In genomic region chrX:103630171-103630511, GRCh38 we compare ENCODE assay signal across 8 cellular contexts. TPM values are rescaled to one million over a fixed set of nuclear protein-coding genes. Genes with fewer than 3 reads are reported as not detected.
DNase-seq lines count a peak whose midpoint lies in the region; ATAC-seq and TF ChIP-seq lines count a peak whose summit lies in the region.

No MANE protein-coding gene starts in this region.

- peak overlapping the region; percentile 84 for H3K27ac ChIP-seq in HEK293 (ENCODE audit: extremely low read depth, low read depth, low read length)

- H3K4me3 ChIP-seq in HEK293 (ENCODE audit: low read depth, low read length) (peak overlapping the region; percentile 73), iPS-15b (ENCODE audit: low read depth, low read length) (peak overlapping the region; percentile 89)

- CTCF ChIA-PET in HEK293 (lab: Yijun Ruan, JAX) = interaction anchor here (0.5 to 1.7 kb wide), 19 partner anchors 8 to 156 kb away, joined by 3 to 10 read pairs (median 4); partner anchors contain the start of gene TCEAL3
- CTCF ChIA-PET in activated CD8-positive, alpha-beta T cell treated with anti-CD3 and anti-CD28 coated beads, Interleukin-2, amount 10 ng/mL, durations not matched to agents 7 days and 5 days (lab: Charles Lee) = interaction anchor here (1.0 kb wide), 1 partner anchor 97 kb away, joined by 5 read pairs; no protein-coding TSS in a partner anchor

- DNase-seq in activated CD8-positive, alpha-beta T cell treated with anti-CD3 and anti-CD28 coated beads, Interleukin-2, amount 10 ng/mL, durations not matched to agents 7 days and 5 days = no peak
- no peak for DNase-seq in stimulated activated naive B cell treated with anti-CD40 and anti-IgM and Interleukin-4, amounts not matched to agents 10 μg/mL and 1 μg/mL and 100 μg/mL, for 72 hours
- DNase-seq in ecto neural progenitor cell (ENCODE audit: low spot score) = no peak
- no peak for DNase-seq in H4 (ENCODE audit: low spot score)
- DNase-seq in omental fat pad (ENCODE audit: low spot score) = no peak

- no peaks in the 10 kb centered on the region for H3K27me3 Mint-ChIP-seq in activated CD8-positive, alpha-beta T cell treated with anti-CD3 and anti-CD28 coated beads, Interleukin-2, amount 10 ng/mL, durations not matched to agents 7 days and 5 days (ENCODE audit: low read depth)
- peaks cover 0 to 9% of the 10 kb centered on the region in 2 donors for H3K27me3 Mint-ChIP-seq in stimulated activated naive B cell treated with anti-CD40 and anti-IgM and Interleukin-4, amounts not matched to agents 10 μg/mL and 1 μg/mL and 100 μg/mL, for 72 hours

- H3K27me3 ChIP-seq in iPS-15b (ENCODE audit: control insufficient read depth, insufficient read depth, low read length) = no peaks in the 10 kb centered on the region

- no peaks in the 10 kb centered on the region for H3K9me3 Mint-ChIP-seq in activated CD8-positive, alpha-beta T cell treated with anti-CD3 and anti-CD28 coated beads, Interleukin-2, amount 10 ng/mL, durations not matched to agents 7 days and 5 days (ENCODE audit: insufficient read depth)
- no peaks in the 10 kb centered on the region for H3K9me3 Mint-ChIP-seq in stimulated activated naive B cell treated with anti-CD40 and anti-IgM and Interleukin-4, amounts not matched to agents 10 μg/mL and 1 μg/mL and 100 μg/mL, for 72 hours

- TF ChIP-seq CTCF in HEK293 (tag by site-specific recombination; IDR thresholded peaks at IDR 0.05) = no peak
- no peak for TF ChIP-seq CTCF in omental fat pad (IDR thresholded peaks at IDR 0.05)

- no peak overlapping the region for H3K27ac Mint-ChIP-seq in activated CD8-positive, alpha-beta T cell treated with anti-CD3 and anti-CD28 coated beads, Interleukin-2, amount 10 ng/mL, durations not matched to agents 7 days and 5 days
- H3K27ac Mint-ChIP-seq in stimulated activated naive B cell treated with anti-CD40 and anti-IgM and Interleukin-4, amounts not matched to agents 10 μg/mL and 1 μg/mL and 100 μg/mL, for 72 hours = peak overlapping the region; percentile 89

- peaks cover 4% of the 10 kb centered on the region; the same call in 1 of the 2 replicates for H3K4me1 ChIP-seq in HEK293 (ENCODE audit: control insufficient read depth, insufficient read depth, low read length)
- no peaks in the 10 kb centered on the region for H3K4me1 ChIP-seq in iPS-15b (ENCODE audit: control insufficient read depth, insufficient read depth, low read length)

- H3K9ac ChIP-seq in iPS-15b (ENCODE audit: low read depth, low read length) = no peak overlapping the region

- H3K9me3 ChIP-seq in HEK293 (ENCODE audit: control insufficient read depth, insufficient read depth, low read depth, low read length) (no peaks in the 10 kb centered on the region), iPS-15b (ENCODE audit: control insufficient read depth, insufficient read depth, low read length) (no peaks in the 10 kb centered on the region)

- peaks cover 0 to 5% of the 10 kb centered on the region in 2 experiments; a peak in 1 of 3 replicates for H3K36me3 ChIP-seq in HEK293 (ENCODE audit: control insufficient read depth in 2 of 2, insufficient read depth in 1 of 2, low read length in 2 of 2)
- no peaks in the 10 kb centered on the region for H3K36me3 ChIP-seq in iPS-15b (ENCODE audit: control insufficient read depth, insufficient read depth, low read length)

- peaks cover 14% of the 10 kb centered on the region for H3K4me1 Mint-ChIP-seq in activated CD8-positive, alpha-beta T cell treated with anti-CD3 and anti-CD28 coated beads, Interleukin-2, amount 10 ng/mL, durations not matched to agents 7 days and 5 days (ENCODE audit: low read depth)
- peaks cover 3 to 15% of the 10 kb centered on the region in 2 donors for H3K4me1 Mint-ChIP-seq in stimulated activated naive B cell treated with anti-CD40 and anti-IgM and Interleukin-4, amounts not matched to agents 10 μg/mL and 1 μg/mL and 100 μg/mL, for 72 hours

- peak overlapping the region; percentile 83 for H3K4me3 Mint-ChIP-seq in activated CD8-positive, alpha-beta T cell treated with anti-CD3 and anti-CD28 coated beads, Interleukin-2, amount 10 ng/mL, durations not matched to agents 7 days and 5 days
- peak overlapping the region; percentile 86 to 95 for H3K4me3 Mint-ChIP-seq in stimulated activated naive B cell treated with anti-CD40 and anti-IgM and Interleukin-4, amounts not matched to agents 10 μg/mL and 1 μg/mL and 100 μg/mL, for 72 hours

- POLR2A ChIA-PET in HEK293 (lab: Yijun Ruan, JAX) = interaction anchor here (1.0 to 2.7 kb wide), 7 partner anchors 9 to 56 kb away, joined by 3 to 18 read pairs (median 3); partner anchors contain the start of genes MORF4L2 and TCEAL4
- POLR2A ChIA-PET in activated CD8-positive, alpha-beta T cell treated with anti-CD3 and anti-CD28 coated beads, Interleukin-2, amount 10 ng/mL, durations not matched to agents 7 days and 5 days (lab: Charles Lee) = interaction anchor here (1.1 kb wide), 1 partner anchor 20 kb away, joined by 3 read pairs; no protein-coding TSS in a partner anchor

- no peak for ATAC-seq in activated CD8-positive, alpha-beta T cell treated with anti-CD3 and anti-CD28 coated beads, Interleukin-2, amount 10 ng/mL, durations not matched to agents 7 days and 5 days
- ATAC-seq in stimulated activated naive B cell treated with anti-CD40 and anti-IgM and Interleukin-4, amounts not matched to agents 10 μg/mL and 1 μg/mL and 100 μg/mL, for 72 hours (replicated peaks) = no peak
- ATAC-seq in GM21360 (IDR thresholded peaks at IDR 0.05; ENCODE audit: unreplicated experiment) (no peak), omental fat pad (ENCODE audit: low FRiP score) (no peak)

- no peaks in the 10 kb centered on the region for H3K36me3 Mint-ChIP-seq in activated CD8-positive, alpha-beta T cell treated with anti-CD3 and anti-CD28 coated beads, Interleukin-2, amount 10 ng/mL, durations not matched to agents 7 days and 5 days (ENCODE audit: low read depth)
- peaks cover 0 to 3% of the 10 kb centered on the region in 2 donors for H3K36me3 Mint-ChIP-seq in stimulated activated naive B cell treated with anti-CD40 and anti-IgM and Interleukin-4, amounts not matched to agents 10 μg/mL and 1 μg/mL and 100 μg/mL, for 72 hours

TF ChIP-seq in HEK293, 187 proteins besides CTCF, POLR2A, EP300 and RAD21 (continues in another document):
- TF ChIP-seq ZNF513 (tag by site-specific recombination; IDR thresholded peaks at IDR 0.05) (no peak), ZNF560 (tag by site-specific recombination; IDR thresholded peaks at IDR 0.05; ENCODE audit: borderline replicate concordance) (no peak), ZNF394 (tag by site-specific recombination; IDR thresholded peaks at IDR 0.05; ENCODE audit: borderline replicate concordance) (peak; percentile 2; the same call in 1 of the 2 replicates), ZFP3 (tag by site-specific recombination; IDR thresholded peaks at IDR 0.05; ENCODE audit: low read depth) (no peak), FEZF1 (tag by site-specific recombination; IDR thresholded peaks at IDR 0.05) (no peak), ZNF610 (tag by site-specific recombination; IDR thresholded peaks at IDR 0.05; ENCODE audit: borderline replicate concordance) (no peak), ZNF660 (tag by site-specific recombination; IDR thresholded peaks at IDR 0.05) (no peak), ZNF76 (tag by site-specific recombination; IDR thresholded peaks at IDR 0.05; ENCODE audit: borderline replicate concordance, low read depth) (no peak), ZSCAN5A (tag by site-specific recombination; IDR thresholded peaks at IDR 0.05) (no peak), ZNF169 (tag by site-specific recombination; IDR thresholded peaks at IDR 0.05) (no peak), GLIS1 (tag by site-specific recombination; IDR thresholded peaks at IDR 0.05) (0 out of 2 replicates have a peak, but pooled peaks have one; percentile 2), ZBTB17 (tag by site-specific recombination; IDR thresholded peaks at IDR 0.05) (peak; percentile 13; the same call in 1 of the 2 replicates)

RNA-seq across cellular contexts. Expression of gene TCEAL1, which starts 1.4 kb away (rescaled TPM):
- 1 to 10 TPM; 4.7 to 5.2 TPM for total RNA-seq in activated CD8-positive, alpha-beta T cell treated with anti-CD3 and anti-CD28 coated beads, Interleukin-2, amount 10 ng/mL, durations not matched to agents 7 days and 5 days
- 16.4 and 27.4 TPM in 2 replicates for total RNA-seq in H4 (2014; rRNA removed; shearing (Covaris generic))
- 10 to 100 TPM; 32.8 to 70.3 (median 51.7) TPM for total RNA-seq in omental fat pad

RNA-seq across cellular contexts. Expression of gene TCEAL3, which starts 22.4 kb away (rescaled TPM):
- total RNA-seq in activated CD8-positive, alpha-beta T cell treated with anti-CD3 and anti-CD28 coated beads, Interleukin-2, amount 10 ng/mL, durations not matched to agents 7 days and 5 days = 1 to 10 TPM; 2.4 to 2.7 TPM
- 20.4 and 20.9 TPM in 2 replicates for total RNA-seq in H4 (2014; rRNA removed; shearing (Covaris generic))
- total RNA-seq in omental fat pad = 10 to 100 TPM; 23.9 to 41.7 (median 31.2) TPM

RNA-seq across cellular contexts. Expression of gene TCEAL4, which starts 44.8 kb away (rescaled TPM):
- total RNA-seq in activated CD8-positive, alpha-beta T cell treated with anti-CD3 and anti-CD28 coated beads, Interleukin-2, amount 10 ng/mL, durations not matched to agents 7 days and 5 days = 1 to 10 TPM; 4.0 TPM
- 61.2 and 67.6 TPM in 2 replicates for total RNA-seq in H4 (2014; rRNA removed; shearing (Covaris generic))
- total RNA-seq in omental fat pad = 100 to 1,000 TPM in 3 of 4 donors, 10 to 100 TPM in 1; 90.0 to 221 (median 107) TPM

RNA-seq across cellular contexts. Expression of gene MORF4L2, which starts 56.4 kb away (rescaled TPM):
- total RNA-seq in activated CD8-positive, alpha-beta T cell treated with anti-CD3 and anti-CD28 coated beads, Interleukin-2, amount 10 ng/mL, durations not matched to agents 7 days and 5 days = 100 to 1,000 TPM; 127 to 133 TPM
- 950 and 1,107 TPM in 2 replicates for total RNA-seq in H4 (2014; rRNA removed; shearing (Covaris generic))
- total RNA-seq in omental fat pad = 100 to 1,000 TPM; 173 to 373 (median 272) TPM

Comparison
In these comparisons a context has a peak if more than half of its experiments do, and no peak if none do; other contexts are left out.
1. RNA of gene TCEAL4, which starts 44.8 kb away (total RNA-seq): 90.0 to 221 TPM in omental fat pad and 61.2 to 67.6 TPM in H4; 4.0 TPM in activated CD8-positive, alpha-beta T cell treated with anti-CD3 and anti-CD28 coated beads, Interleukin-2, amount 10 ng/mL, durations not matched to agents 7 days and 5 days; every median in the first group is over 10 times any median in the second.